ENCODE assay signal across 1 cellular context in the genomic region with DNA sequence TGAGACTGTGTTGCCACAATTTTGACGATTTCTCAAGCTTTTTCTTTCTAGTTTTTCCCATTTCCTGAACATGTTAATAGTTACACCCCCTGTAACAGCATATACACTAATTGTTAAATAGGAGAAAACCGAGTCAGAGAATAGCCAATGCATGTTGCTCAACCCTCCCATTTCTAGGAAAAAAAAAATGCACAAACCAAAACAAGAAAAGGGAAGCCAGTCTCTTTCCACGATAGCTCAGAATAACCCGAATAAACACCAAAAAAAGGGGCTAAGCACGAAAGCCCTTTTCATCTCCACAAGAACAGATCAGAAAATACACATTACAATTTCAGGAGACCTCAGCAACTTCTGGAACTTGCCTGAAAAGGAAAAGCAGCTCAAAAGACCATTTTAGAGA.
TF ChIP-seq lines count a peak whose summit lies in the region.

No MANE protein-coding gene starts in this region.

TF ChIP-seq in WTC11, 78 proteins besides CTCF, POLR2A, EP300 and RAD21 (continued from another document):
- no peak for TF ChIP-seq ZNF425 (CRISPR knock-in tag; conservative IDR thresholded peaks at IDR 0.05)
- no peak for TF ChIP-seq ZNF232 (CRISPR knock-in tag; IDR thresholded peaks at IDR 0.05)
- TF ChIP-seq SP1 (CRISPR knock-in tag; conservative IDR thresholded peaks at IDR 0.05): no peak
- no peak for TF ChIP-seq GRHL2 (CRISPR knock-in tag; IDR thresholded peaks at IDR 0.05; ENCODE audit: insufficient replicate concordance, severe bottlenecking)
- no peak for TF ChIP-seq ATF2 (CRISPR knock-in tag; IDR thresholded peaks at IDR 0.05; ENCODE audit: borderline replicate concordance, low read depth)
- TF ChIP-seq USF2 (CRISPR knock-in tag; IDR thresholded peaks at IDR 0.05): no peak
- no peak for TF ChIP-seq ESRRA (CRISPR knock-in tag; IDR thresholded peaks at IDR 0.05; ENCODE audit: borderline replicate concordance)
- TF ChIP-seq JUN (CRISPR knock-in tag; IDR thresholded peaks at IDR 0.05): no peak
- TF ChIP-seq ZNF138 (CRISPR knock-in tag; conservative IDR thresholded peaks at IDR 0.05): no peak
